Comparison of ENCODE assay signal across 24 cellular contexts in genomic region chr5:139814704-139815280, GRCh38. TPM values are rescaled to one million over a fixed set of nuclear protein-coding genes. Genes with fewer than 3 reads are reported as not detected.
"Had no signal": no experiment of that assay in that cellular context is flagged by ENCODE, and none has a peak within 500 bp of the region (broad histone marks: within the 10 kb centered on the region; RNA-seq: fewer than 3 reads in every experiment).

No MANE protein-coding gene starts in this region.

- H3K9me3 ChIP-seq: gastrocnemius medialis, pancreas, psoas muscle, thoracic aorta, transverse colon had no signal

- H3K27ac ChIP-seq: epithelial cell of prostate, esophagus muscularis mucosa, gastrocnemius medialis, heart right ventricle, pancreas, psoas muscle, stomach, thoracic aorta, transverse colon had no signal

- H3K4me3 Mint-ChIP-seq: central memory CD8-positive, alpha-beta T cell; dendritic cell treated with granulocyte-macrophage colony-stimulating factor and Interleukin-4, amounts not matched to agents 40 ng/mL and 50 ng/mL, for 4 days; effector memory CD8-positive, alpha-beta T cell; naive B cell had no signal

- FAIRE-seq: islet of Langerhans, pancreas had no signal

- ATAC-seq: effector memory CD8-positive, alpha-beta T cell; gastrocnemius medialis; heart right ventricle; left ventricle myocardium superior; pancreas; psoas muscle; sciatic nerve had no signal

- H3K4me1 Mint-ChIP-seq: central memory CD8-positive, alpha-beta T cell; naive B cell had no signal

- H3K36me3 ChIP-seq: esophagus muscularis mucosa, gastrocnemius medialis, heart right ventricle, pancreas, stomach, thoracic aorta, transverse colon had no signal

- DNase-seq: effector memory CD8-positive, alpha-beta T cell; gastrocnemius medialis; heart right ventricle; hypothalamus; left ventricle myocardium superior; mesendoderm; naive B cell; retina; stimulated activated CD4-positive, alpha-beta T cell treated with anti-CD3 and anti-CD28 coated beads, Interleukin-2, amount 100 ng/mL, for 24 hours; stimulated activated CD4-positive, alpha-beta T cell treated with anti-CD3 and anti-CD28 coated beads, Interleukin-4, amount 100 ng/mL, for 4 hours; stimulated activated naive CD4-positive, alpha-beta T cell; stomach; substantia nigra; transverse colon had no signal

- H3K4me1 ChIP-seq: esophagus muscularis mucosa, gastrocnemius medialis, heart right ventricle, pancreas, psoas muscle, stomach, transverse colon had no signal

- H3K27ac Mint-ChIP-seq: dendritic cell treated with granulocyte-macrophage colony-stimulating factor and Interleukin-4, amounts not matched to agents 40 ng/mL and 50 ng/mL, for 4 days; effector memory CD8-positive, alpha-beta T cell; naive B cell had no signal

- H3K27me3 ChIP-seq: esophagus muscularis mucosa, gastrocnemius medialis, pancreas, transverse colon had no signal

- H3K4me3 ChIP-seq: esophagus muscularis mucosa, gastrocnemius medialis, heart right ventricle, pancreas, psoas muscle, stomach, thoracic aorta, transverse colon had no signal

RNA-seq across cellular contexts. Expression of gene PSD2, which starts 19.2 kb away (rescaled TPM):
- total RNA-seq: fibroblast of villous mesenchyme, left ventricle myocardium superior had no signal
